Comparison of ENCODE assay signal across 18 cellular contexts in genomic region chr13:38981096-38981495, GRCh38. TPM values are rescaled to one million over a fixed set of nuclear protein-coding genes. Genes with fewer than 3 reads are reported as not detected.
DNase-seq lines count a peak whose midpoint lies in the region; ATAC-seq, FAIRE-seq and TF ChIP-seq lines count a peak whose summit lies in the region.
"Had no signal": no experiment of that assay in that cellular context is flagged by ENCODE, and none has a peak within 500 bp of the region (broad histone marks: within the 10 kb centered on the region; RNA-seq: fewer than 3 reads in every experiment).

No MANE protein-coding gene starts in this region.

- DNase-seq in NCI-H2081 (lab: John Stamatoyannopoulos, UW) (peak; percentile 1 to 45), NCI-H2081 treated with DMSO at 0.1 percent for 48 hours (lab: John Stamatoyannopoulos, UW) (no peak), NCI-H1930 (lab: John Stamatoyannopoulos, UW) (peak; percentile 40 to 78), K562 (ENCODE audit: extremely low read depth in 1 of 4, low spot score in 3 of 4) (no peak)
- no peak for DNase-seq in activated naive CD4-positive, alpha-beta T cell treated with anti-CD3 and anti-CD28 coated beads for 36 hours
- DNase-seq in stimulated activated CD4-positive, alpha-beta T cell treated with anti-CD3 and anti-CD28 coated beads, Interleukin-2, amount 100 ng/mL, for 48 hours, result no peak
- DNase-seq: 8988T, C1 segment of cervical spinal cord, HCEC 1CT, NCI-H1436 treated with DMSO at 0.1 percent for 48 hours, NCI-H2171 treated with DMSO at 0.1 percent for 48 hours, NCI-H510A had no signal

- no peaks in the 10 kb centered on the region for H3K27me3 ChIP-seq in K562 (ENCODE audit: control insufficient read depth in 2 of 2, insufficient read depth in 2 of 2, low read length in 2 of 2)

- no peak for FAIRE-seq in K562 (lab: Jason Lieb, UNC)
- FAIRE-seq: GM12878 had no signal

- H3K4me1 Mint-ChIP-seq in nephron, result peaks cover 28% of the 10 kb centered on the region
- no peaks in the 10 kb centered on the region for H3K4me1 Mint-ChIP-seq in activated naive CD4-positive, alpha-beta T cell treated with anti-CD3 and anti-CD28 coated beads for 36 hours (ENCODE audit: low read depth)

- no peaks in the 10 kb centered on the region for H3K9me3 ChIP-seq in K562 (replicated peaks; ENCODE audit: control insufficient read depth, insufficient read depth, low read depth, low read length)

- TF ChIP-seq EP300 in K562 (IDR thresholded peaks at IDR 0.05; ENCODE audit: low read length), result no peak

- ATAC-seq in K562 (no peak), GM18502 (IDR thresholded peaks at IDR 0.05; ENCODE audit: poor library complexity, unreplicated experiment) (no peak)
- ATAC-seq: GM12878, Panc1, Right ventricle myocardium inferior had no signal

- 5% methylated on average over 2 of the region's 2 CpGs for WGBS in K562 (ENCODE audit: insufficient coverage, low coverage, missing lambda C conversion rate)

- in situ Hi-C loops in K562 (cut with MboI), result loop anchor here (25.0 kb wide), 1 partner anchor 1706 kb away; no protein-coding TSS in a partner anchor

- CTCF ChIA-PET in K562 (lab: Yijun Ruan, JAX; ENCODE audit: low intra/inter-chr PET ratio), result no interaction called here
- CTCF ChIA-PET in activated naive CD4-positive, alpha-beta T cell treated with anti-CD3 and anti-CD28 coated beads for 36 hours (lab: Charles Lee), result interaction anchor here (1.0 to 1.8 kb wide), 2 partner anchors 12 to 66 kb away, joined by 3 to 5 read pairs; no protein-coding TSS in a partner anchor

- no peak for TF ChIP-seq RAD21 in K562 (CRISPR knock-in tag; conservative IDR thresholded peaks at IDR 0.05 in 1 of 2, IDR thresholded peaks at IDR 0.05 in 1 of 2)

- no peak for TF ChIP-seq CTCF in K562 (IDR thresholded peaks at IDR 0.05 in 2 of 3, conservative IDR thresholded peaks at IDR 0.05 in 1 of 3; ENCODE audit: insufficient read depth in 2 of 3, low read depth in 1 of 3, low read length in 3 of 3)
- no peak for TF ChIP-seq CTCF in nephron (IDR thresholded peaks at IDR 0.05; ENCODE audit: unreplicated experiment in 3 of 3)

- peak overlapping the region; percentile 49 to 83 (median 72) for H3K27ac Mint-ChIP-seq in nephron
- no peak overlapping the region for H3K27ac Mint-ChIP-seq in activated naive CD4-positive, alpha-beta T cell treated with anti-CD3 and anti-CD28 coated beads for 36 hours

- no peak overlapping the region for H3K4me2 ChIP-seq in K562 (ENCODE audit: insufficient read depth, low read length)

- no peaks in the 10 kb centered on the region for H3K27me3 Mint-ChIP-seq in nephron (ENCODE audit: low read depth)
- no peaks in the 10 kb centered on the region for H3K27me3 Mint-ChIP-seq in activated naive CD4-positive, alpha-beta T cell treated with anti-CD3 and anti-CD28 coated beads for 36 hours (ENCODE audit: low read depth)

- no peaks in the 10 kb centered on the region for H3K36me3 Mint-ChIP-seq in nephron (ENCODE audit: low read depth)
- H3K36me3 Mint-ChIP-seq in activated naive CD4-positive, alpha-beta T cell treated with anti-CD3 and anti-CD28 coated beads for 36 hours (ENCODE audit: low read depth), result no peaks in the 10 kb centered on the region

- H3K9me3 Mint-ChIP-seq in nephron, result peaks cover 12% of the 10 kb centered on the region
- peaks cover 15% of the 10 kb centered on the region for H3K9me3 Mint-ChIP-seq in activated naive CD4-positive, alpha-beta T cell treated with anti-CD3 and anti-CD28 coated beads for 36 hours

- H4K20me1 ChIP-seq in K562 (replicated peaks; ENCODE audit: control insufficient read depth, insufficient read depth, low read length), result no peaks in the 10 kb centered on the region

- POLR2A ChIA-PET in K562 (lab: Yijun Ruan, JAX), result no interaction called here

- H3K9me1 ChIP-seq in K562 (ENCODE audit: control insufficient read depth, insufficient read depth, low read length), result no peaks in the 10 kb centered on the region

- intact Hi-C loops in K562 (cut with micrococcal nuclease), result no loop called here
- intact Hi-C loops in activated naive CD4-positive, alpha-beta T cell treated with anti-CD3 and anti-CD28 coated beads for 36 hours (cut with micrococcal nuclease), result no loop called here

- no TSS peak for BruUV-seq in K562 (replicated peaks; lab: Mats Ljungman, UMichigan)

- H3K4me3 ChIP-seq in K562, result no peak overlapping the region
- H3K4me3 ChIP-seq: GM12878 had no signal

- H3K79me2 ChIP-seq in K562 (ENCODE audit: control insufficient read depth, insufficient read depth, low read length), result no peaks in the 10 kb centered on the region

- no peak overlapping the region for H2AFZ ChIP-seq in K562 (ENCODE audit: low read depth, low read length)

- H3K27ac ChIP-seq in K562 (ENCODE audit: extremely low read depth, low read depth, low read length), result no peak overlapping the region

- H3K4me1 ChIP-seq in K562 (replicated peaks in 1 of 2; ENCODE audit: control insufficient read depth in 2 of 2, insufficient read depth in 2 of 2, low read length in 2 of 2), result no peaks in the 10 kb centered on the region

- H3K4me3 Mint-ChIP-seq in nephron, result no peak overlapping the region
- no peak overlapping the region for H3K4me3 Mint-ChIP-seq in activated naive CD4-positive, alpha-beta T cell treated with anti-CD3 and anti-CD28 coated beads for 36 hours

- no peak for TF ChIP-seq POLR2A in K562 (conservative IDR thresholded peaks at IDR 0.05)

- H3K9ac ChIP-seq in K562 (ENCODE audit: insufficient read depth in 1 of 2, low read depth in 2 of 2, low read length in 2 of 2), result no peak overlapping the region

- H3K36me3 ChIP-seq in K562 (ENCODE audit: control insufficient read depth, insufficient read depth, low read length), result no peaks in the 10 kb centered on the region

RNA-seq across cellular contexts. Expression of gene STOML3, which starts 9.5 kb away (rescaled TPM):
- total RNA-seq in K562 (2011; cell fraction: chromatin; rRNA removed; ENCODE audit: low replicate concordance), result not detected in 2 replicates
- not detected in 2 replicates for total RNA-seq in K562 (2011; cell fraction: nucleolus; rRNA removed)
- not detected in 2 replicates for total RNA-seq in K562 (2011; cell fraction: nucleoplasm; rRNA removed)
- total RNA-seq in K562 (2014; rRNA removed), result not detected in 2 replicates
- total RNA-seq in K562 (2014; rRNA removed; fragmentation: Illumina TruSeq; extraction: Trizol), result not detected in 2 replicates
- total RNA-seq in K562 (2015; rRNA removed; fragmentation: Illumina TruSeq; extraction: Trizol), result not detected in 2 replicates
- not detected in 2 replicates for total RNA-seq in K562 (2021)
- not detected in 2 replicates for polyA plus RNA-seq in K562 (2011; rRNA removed)
- not detected in 2 replicates for polyA plus RNA-seq in K562 (2011; cell fraction: cytosol; rRNA removed)
- not detected in 2 replicates for polyA plus RNA-seq in K562 (2011; cell fraction: nucleus; rRNA removed)
- not detected in 2 replicates for polyA plus RNA-seq in K562 (2012)
- not detected in 2 replicates for polyA plus RNA-seq in K562 (2014; fragmentation: Illumina TruSeq; extraction: Trizol)
- polyA plus RNA-seq in K562 (2014; fragmentation: Nextera tagmentation; extraction: Ambion mirVana), result under 1 TPM in 1 of 2 experiments, not detected in 1; 0.04 TPM
- polyA plus RNA-seq in K562 (2014; rRNA removed), result not detected in 2 replicates
- not detected in 2 replicates for polyA minus RNA-seq in K562 (2011; rRNA and poly(A)+ RNA removed)
- not detected in 2 replicates for polyA minus RNA-seq in K562 (2011; cell fraction: cytosol; rRNA and poly(A)+ RNA removed)
- polyA minus RNA-seq in K562 (2011; cell fraction: nucleus; rRNA and poly(A)+ RNA removed), result not detected in 2 replicates
- not detected for total RNA-seq in activated naive CD4-positive, alpha-beta T cell treated with anti-CD3 and anti-CD28 coated beads for 36 hours
- total RNA-seq: GM12878, LHCN-M2, Right ventricle myocardium inferior had no signal
- polyA plus RNA-seq: GM12878 had no signal

RNA-seq across cellular contexts. Expression of gene PROSER1, which starts 56.8 kb away (rescaled TPM):
- total RNA-seq in K562 (2011; cell fraction: chromatin; rRNA removed; ENCODE audit: low replicate concordance), result 18.8 and 64.4 TPM in 2 replicates
- total RNA-seq in K562 (2011; cell fraction: nucleolus; rRNA removed), result 7.7 and 13.3 TPM in 2 replicates
- 28.7 and 43.1 TPM in 2 replicates for total RNA-seq in K562 (2011; cell fraction: nucleoplasm; rRNA removed)
- total RNA-seq in K562 (2014; rRNA removed), result 6.6 and 9.2 TPM in 2 replicates
- 9.7 and 10.8 TPM in 2 replicates for total RNA-seq in K562 (2014; rRNA removed; fragmentation: Illumina TruSeq; extraction: Trizol)
- 7.4 and 9.3 TPM in 2 replicates for total RNA-seq in K562 (2015; rRNA removed; fragmentation: Illumina TruSeq; extraction: Trizol)
- total RNA-seq in K562 (2021), result 30.5 and 36.2 TPM in 2 replicates
- polyA plus RNA-seq in K562 (2011; rRNA removed), result 9.6 and 21.4 TPM in 2 replicates
- polyA plus RNA-seq in K562 (2011; cell fraction: cytosol; rRNA removed), result 10.0 and 17.9 TPM in 2 replicates
- polyA plus RNA-seq in K562 (2011; cell fraction: nucleus; rRNA removed), result 37.3 and 48.0 TPM in 2 replicates
- polyA plus RNA-seq in K562 (2012), result 15.0 and 15.1 TPM in 2 replicates
- polyA plus RNA-seq in K562 (2014; fragmentation: Illumina TruSeq; extraction: Trizol), result 25.5 and 30.5 TPM in 2 replicates
- 10 to 100 TPM; 10.4 to 10.5 TPM for polyA plus RNA-seq in K562 (2014; fragmentation: Nextera tagmentation; extraction: Ambion mirVana)
- polyA plus RNA-seq in K562 (2014; rRNA removed), result 14.8 and 15.2 TPM in 2 replicates
- polyA minus RNA-seq in K562 (2011; rRNA and poly(A)+ RNA removed), result 13.9 and 17.9 TPM in 2 replicates
- polyA minus RNA-seq in K562 (2011; cell fraction: cytosol; rRNA and poly(A)+ RNA removed), result 13.1 and 16.5 TPM in 2 replicates
- 20.9 and 27.4 TPM in 2 replicates for polyA minus RNA-seq in K562 (2011; cell fraction: nucleus; rRNA and poly(A)+ RNA removed)
- 10 to 100 TPM; 73.4 to 78.8 TPM for total RNA-seq in activated naive CD4-positive, alpha-beta T cell treated with anti-CD3 and anti-CD28 coated beads for 36 hours

RNA-seq across cellular contexts. Expression of gene NHLRC3, which starts 57.2 kb away (rescaled TPM):
- 20.6 and 46.6 TPM in 2 replicates for total RNA-seq in K562 (2011; cell fraction: chromatin; rRNA removed; ENCODE audit: low replicate concordance)
- 12.7 and 17.6 TPM in 2 replicates for total RNA-seq in K562 (2011; cell fraction: nucleolus; rRNA removed)
- total RNA-seq in K562 (2011; cell fraction: nucleoplasm; rRNA removed), result 41.3 and 52.2 TPM in 2 replicates
- total RNA-seq in K562 (2014; rRNA removed) (7.0 TPM in 2 replicates), K562 (2014; rRNA removed; fragmentation: Illumina TruSeq; extraction: Trizol) (12.6 and 13.7 TPM in 2 replicates), K562 (2015; rRNA removed; fragmentation: Illumina TruSeq; extraction: Trizol) (13.8 and 15.3 TPM in 2 replicates), K562 (2021) (8.6 and 9.0 TPM in 2 replicates)
- polyA plus RNA-seq in K562 (2011; rRNA removed) (14.3 and 14.5 TPM in 2 replicates), K562 (2014; fragmentation: Illumina TruSeq; extraction: Trizol) (8.1 and 8.8 TPM in 2 replicates), K562 (2014; fragmentation: Nextera tagmentation; extraction: Ambion mirVana) (1 to 10 TPM; 5.5 to 7.4 TPM), K562 (2014; rRNA removed) (9.9 and 11.7 TPM in 2 replicates)
- 3.5 and 12.3 TPM in 2 replicates for polyA plus RNA-seq in K562 (2011; cell fraction: cytosol; rRNA removed)
- 25.4 and 32.7 TPM in 2 replicates for polyA plus RNA-seq in K562 (2011; cell fraction: nucleus; rRNA removed)
- polyA plus RNA-seq in K562 (2012), result 9.3 and 12.7 TPM in 2 replicates
- polyA minus RNA-seq in K562 (2011; rRNA and poly(A)+ RNA removed), result 16.5 and 24.0 TPM in 2 replicates
- polyA minus RNA-seq in K562 (2011; cell fraction: cytosol; rRNA and poly(A)+ RNA removed), result 2.8 and 3.4 TPM in 2 replicates
- 15.8 and 28.2 TPM in 2 replicates for polyA minus RNA-seq in K562 (2011; cell fraction: nucleus; rRNA and poly(A)+ RNA removed)
- total RNA-seq in activated naive CD4-positive, alpha-beta T cell treated with anti-CD3 and anti-CD28 coated beads for 36 hours, result 10 to 100 TPM; 12.0 to 13.1 TPM

Comparison
In these comparisons a context has a peak if more than half of its experiments do, and no peak if none do; other contexts are left out.
1. DNase-seq: peak in NCI-H2081 (2 of 2) and NCI-H1930 (2 of 2); none in NCI-H2081 treated with DMSO at 0.1 percent for 48 hours (single experiment), K562 (0 of 4), activated naive CD4-positive, alpha-beta T cell treated with anti-CD3 and anti-CD28 coated beads for 36 hours (single experiment) and stimulated activated CD4-positive, alpha-beta T cell treated with anti-CD3 and anti-CD28 coated beads, Interleukin-2, amount 100 ng/mL, for 48 hours (0 of 2).